Comparison of ENCODE assay signal across 10 cellular contexts in the genomic region with DNA sequence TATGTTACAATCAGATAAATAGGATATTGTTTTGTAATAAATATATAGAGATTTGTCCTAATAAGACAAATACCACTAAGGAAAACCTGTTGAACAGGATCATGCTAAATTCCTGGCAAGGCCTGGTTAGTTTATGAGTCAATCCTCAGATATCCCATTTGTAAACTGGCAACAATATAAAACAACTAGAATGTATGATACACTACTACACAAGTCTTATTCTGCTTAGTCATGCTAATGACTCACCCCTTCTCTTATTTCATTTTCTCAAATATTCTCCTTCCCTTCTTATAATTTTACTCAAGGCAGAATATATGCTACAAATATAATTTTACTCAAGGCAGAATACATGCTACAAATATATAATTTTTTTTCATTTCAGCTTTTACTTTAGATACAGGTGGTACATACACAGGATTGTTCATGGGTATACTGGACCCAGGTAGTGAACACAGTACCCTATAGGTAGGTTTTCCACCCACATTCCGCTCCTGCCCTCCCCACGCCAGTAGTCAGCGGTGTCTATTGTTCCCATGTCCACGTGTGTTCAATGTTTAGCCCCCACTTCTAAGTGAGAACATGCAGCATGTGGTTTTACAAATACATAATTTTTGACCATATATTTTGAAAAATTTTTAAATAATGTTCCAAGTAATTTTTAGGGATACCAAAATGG. TPM values are rescaled to one million over a fixed set of nuclear protein-coding genes. Genes with fewer than 3 reads are reported as not detected.
DNase-seq lines count a peak whose midpoint lies in the region; ATAC-seq and TF ChIP-seq lines count a peak whose summit lies in the region.
"Had no signal": no experiment of that assay in that cellular context is flagged by ENCODE, and none has a peak within 500 bp of the region (broad histone marks: within the 10 kb centered on the region; RNA-seq: fewer than 3 reads in every experiment).

No MANE protein-coding gene starts in this region.

- TF ChIP-seq CTCF in WI38 (IDR thresholded peaks at IDR 0.05; ENCODE audit: low read depth, low read length) (no peak), left ventricle myocardium inferior (IDR thresholded peaks at IDR 0.05; ENCODE audit: borderline replicate concordance) (no peak)

- peaks cover 55% of the 10 kb centered on the region for H3K36me3 ChIP-seq in left ventricle myocardium inferior

- peaks cover 97% of the 10 kb centered on the region for H3K4me1 ChIP-seq in left ventricle myocardium inferior

- peak overlapping the region; percentile 96 for H3K27ac ChIP-seq in left ventricle myocardium inferior (replicated peaks)

- H3K9me3 ChIP-seq in left ventricle myocardium inferior (replicated peaks), result no peaks in the 10 kb centered on the region

- DNase-seq in HS-5 (ENCODE audit: low read depth), result peak; percentile 95
- DNase-seq in left ventricle myocardium inferior, result no peak
- DNase-seq in stromal cell of bone marrow (ENCODE audit: low read depth), result peak; percentile 83
- DNase-seq in MV-4-11 (lab: John Stamatoyannopoulos, UW), result no peak
- no peak for DNase-seq in epidermal melanocyte (ENCODE audit: insufficient read length, low spot score)
- DNase-seq: immature natural killer cell had no signal

- H3K4me3 ChIP-seq in WI38 (ENCODE audit: low read depth, low read length) (peak overlapping the region; percentile 6; the same call in 1 of the 2 replicates), left ventricle myocardium inferior (no peak overlapping the region)

- intact Hi-C loops in left ventricle myocardium inferior (cut with micrococcal nuclease), result no loop called here

- H3K27me3 ChIP-seq in left ventricle myocardium inferior (ENCODE audit: low read depth), result no peaks in the 10 kb centered on the region

- ATAC-seq in GM18517 (IDR thresholded peaks at IDR 0.05; ENCODE audit: unreplicated experiment) (no peak), HG03095 (IDR thresholded peaks at IDR 0.05; ENCODE audit: unreplicated experiment) (no peak)

RNA-seq across cellular contexts. Expression of a gene that starts 6.3 kb away (rescaled TPM):
- total RNA-seq in left ventricle myocardium inferior, result 34.0 TPM

RNA-seq across cellular contexts. Expression of a gene that starts 17.3 kb away (rescaled TPM):
- 151 TPM for total RNA-seq in left ventricle myocardium inferior

RNA-seq across cellular contexts. Expression of a gene that starts 42.8 kb away (rescaled TPM):
- 0.55 TPM for total RNA-seq in left ventricle myocardium inferior
- total RNA-seq: subcutaneous adipose tissue had no signal

Comparison
In these comparisons a context has a peak if more than half of its experiments do, and no peak if none do; other contexts are left out.
1. DNase-seq: peak in HS-5 (single experiment) and stromal cell of bone marrow (single experiment); none in left ventricle myocardium inferior (single experiment), MV-4-11 (single experiment) and epidermal melanocyte (single experiment).